Comparison of ENCODE assay signal across 18 cellular contexts in genomic region chr3:56975562-56975961, GRCh38.
DNase-seq lines count a peak whose midpoint lies in the region; TF ChIP-seq lines count a peak whose summit lies in the region.
"Had no signal": no experiment of that assay in that cellular context is flagged by ENCODE, and none has a peak within 500 bp of the region (broad histone marks: within the 10 kb centered on the region; RNA-seq: fewer than 3 reads in every experiment).

No MANE protein-coding gene starts in this region.

- H3K27ac ChIP-seq in testis: peak overlapping the region; percentile 69 to 82
- H3K27ac ChIP-seq in brain microvascular endothelial cell: no peak overlapping the region
- H3K27ac ChIP-seq: 22Rv1, Peyer's patch had no signal

- peak; percentile 12 for DNase-seq in NCI-H2171 treated with DMSO at 0.1 percent for 48 hours (lab: John Stamatoyannopoulos, UW)
- no peak for DNase-seq in NCI-H2171 (lab: John Stamatoyannopoulos, UW)
- peak; percentile 34 for DNase-seq in adipocyte (ENCODE audit: low read depth)
- peak; percentile 50 for DNase-seq in fibroblast of peridontal ligament (ENCODE audit: extremely low read depth)
- no peak for DNase-seq in testis
- no peak for DNase-seq in retina
- no peak for DNase-seq in DMS53 treated with DMSO at 0.1 percent for 48 hours (lab: John Stamatoyannopoulos, UW; ENCODE audit: unreplicated experiment)
- DNase-seq in brain microvascular endothelial cell: no peak
- DNase-seq: C1 segment of cervical spinal cord, Caco-2, DMS79, NCI-H1436 treated with DMSO at 0.1 percent for 48 hours, NCI-H345, NCI-H748 treated with DMSO at 0.1 percent for 48 hours, Peyer's patch, Right ventricle myocardium superior, SK-N-SH had no signal

- no peak for TF ChIP-seq POLR2A in testis (IDR thresholded peaks at IDR 0.05)

- H3K27me3 ChIP-seq in adipocyte (replicated peaks; ENCODE audit: control insufficient read depth, insufficient read depth, low read length): no peaks in the 10 kb centered on the region
- no peaks in the 10 kb centered on the region for H3K27me3 ChIP-seq in testis
- no peaks in the 10 kb centered on the region for H3K27me3 ChIP-seq in brain microvascular endothelial cell (replicated peaks)
- H3K27me3 ChIP-seq: Peyer's patch had no signal

- intact Hi-C loops in testis (cut with DNase I; ENCODE audit: low total_unique reads): no loop called here

- H3K9ac ChIP-seq in adipocyte (ENCODE audit: low read length): no peak overlapping the region
- H3K9ac ChIP-seq: SK-N-SH had no signal

- H3K9me3 ChIP-seq in adipocyte (ENCODE audit: control insufficient read depth, low read length): no peaks in the 10 kb centered on the region
- H3K9me3 ChIP-seq in testis: no peaks in the 10 kb centered on the region
- H3K9me3 ChIP-seq: Caco-2, Peyer's patch, SK-N-SH had no signal

- 63 to 87% methylated on average over 1 of the region's 1 CpG for WGBS in testis, 2 donors

- peaks cover 15% of the 10 kb centered on the region for H3K4me1 ChIP-seq in adipocyte (ENCODE audit: control insufficient read depth, insufficient read depth, low read length)
- H3K4me1 ChIP-seq in testis: peaks cover 42% of the 10 kb centered on the region
- H3K4me1 ChIP-seq: Peyer's patch had no signal

- TF ChIP-seq CTCF in testis (IDR thresholded peaks at IDR 0.05) (no peak), brain microvascular endothelial cell (IDR thresholded peaks at IDR 0.05; ENCODE audit: low read depth, low read length, missing control alignments) (no peak)

- in situ Hi-C loops in brain microvascular endothelial cell (cut with HindIII; ENCODE audit: low pct_ligation_motif_present, low sequenced_read_pairs): loop anchor here (25.0 kb wide), 1 partner anchor 263 kb away; no protein-coding TSS in a partner anchor

- H3K36me3 ChIP-seq in adipocyte (ENCODE audit: control insufficient read depth, insufficient read depth, low read length, severe bottlenecking): no peaks in the 10 kb centered on the region
- no peaks in the 10 kb centered on the region for H3K36me3 ChIP-seq in testis (ENCODE audit: low read depth, missing control alignments)
- H3K36me3 ChIP-seq in brain microvascular endothelial cell (replicated peaks): no peaks in the 10 kb centered on the region
- H3K36me3 ChIP-seq: Peyer's patch had no signal

- H3K4me3 ChIP-seq in adipocyte (ENCODE audit: low read length): no peak overlapping the region
- H3K4me3 ChIP-seq in testis: no peak overlapping the region
- no peak overlapping the region for H3K4me3 ChIP-seq in brain microvascular endothelial cell (ENCODE audit: low read depth, low read length)
- H3K4me3 ChIP-seq: Peyer's patch had no signal

Comparison
In these comparisons a context has a peak if more than half of its experiments do, and no peak if none do; other contexts are left out.
1. DNase-seq: peak in NCI-H2171 treated with DMSO at 0.1 percent for 48 hours (single experiment), adipocyte (single experiment) and fibroblast of peridontal ligament (single experiment); none in NCI-H2171 (single experiment), testis (single experiment), retina (single experiment), DMS53 treated with DMSO at 0.1 percent for 48 hours (single experiment) and brain microvascular endothelial cell (single experiment).